ENCODE assay signal across 16 cellular contexts in genomic region chr12:49632986-49633702, GRCh38. TPM values are rescaled to one million over a fixed set of nuclear protein-coding genes. Genes with fewer than 3 reads are reported as not detected.
DNase-seq lines count a peak whose midpoint lies in the region; ATAC-seq and TF ChIP-seq lines count a peak whose summit lies in the region.
"Had no signal": no experiment of that assay in that cellular context is flagged by ENCODE, and none has a peak within 500 bp of the region (broad histone marks: within the 10 kb centered on the region; RNA-seq: fewer than 3 reads in every experiment).

No MANE protein-coding gene starts in this region.

- TF ChIP-seq EP300 in sigmoid colon (IDR thresholded peaks at IDR 0.05): no peak

- H3K27me3 ChIP-seq in left ventricle myocardium inferior (ENCODE audit: low read depth) (no peaks in the 10 kb centered on the region), sigmoid colon (no peaks in the 10 kb centered on the region)

- H3K27me3 Mint-ChIP-seq in endothelial cell (ENCODE audit: unreplicated experiment): peaks cover 47% of the 10 kb centered on the region
- H3K27me3 Mint-ChIP-seq in activated T-helper 2 cell treated with anti-CD3 and anti-CD28 coated beads, Interferon-gamma antibody, Interleukin-2, Interleukin-4, amounts not matched to agents 10 μg/mL and 5 μg/mL and 100 μg/mL, durations not matched to agents 14 hours and 24 hours and 36 hours (ENCODE audit: low read depth): peaks cover 2% of the 10 kb centered on the region
- H3K27me3 Mint-ChIP-seq: B cell; CD4-positive, alpha-beta memory T cell had no signal

- peak overlapping the region; percentile 18 for H3K4me3 Mint-ChIP-seq in endothelial cell (ENCODE audit: unreplicated experiment)
- H3K4me3 Mint-ChIP-seq in activated T-helper 2 cell treated with anti-CD3 and anti-CD28 coated beads, Interferon-gamma antibody, Interleukin-2, Interleukin-4, amounts not matched to agents 10 μg/mL and 5 μg/mL and 100 μg/mL, durations not matched to agents 14 hours and 24 hours and 36 hours (ENCODE audit: low read depth): no peak overlapping the region
- H3K4me3 Mint-ChIP-seq: B cell; CD4-positive, alpha-beta memory T cell; HFFc6 had no signal

- intact Hi-C loops in cardiac septum (cut with DNase I) (no loop called here), left ventricle myocardium inferior (cut with micrococcal nuclease) (no loop called here), sigmoid colon (cut with DNase I) (no loop called here)
- intact Hi-C loops in activated T-helper 2 cell treated with anti-CD3 and anti-CD28 coated beads, Interferon-gamma antibody, Interleukin-2, Interleukin-4, amounts not matched to agents 10 μg/mL and 5 μg/mL and 100 μg/mL, durations not matched to agents 14 hours and 24 hours and 36 hours (cut with micrococcal nuclease): no loop called here

- peaks cover 18% of the 10 kb centered on the region for H3K4me1 ChIP-seq in left ventricle myocardium inferior
- H3K4me1 ChIP-seq in sigmoid colon: peaks cover 0 to 19% (median 16%) of the 10 kb centered on the region in 4 donors

- no peak overlapping the region for H3K4me3 ChIP-seq in left ventricle myocardium inferior
- H3K4me3 ChIP-seq in sigmoid colon: no peak overlapping the region
- H3K4me3 ChIP-seq: GM12878 had no signal

- peaks cover 17% of the 10 kb centered on the region for H3K36me3 Mint-ChIP-seq in endothelial cell (ENCODE audit: low read depth, unreplicated experiment)
- H3K36me3 Mint-ChIP-seq in activated T-helper 2 cell treated with anti-CD3 and anti-CD28 coated beads, Interferon-gamma antibody, Interleukin-2, Interleukin-4, amounts not matched to agents 10 μg/mL and 5 μg/mL and 100 μg/mL, durations not matched to agents 14 hours and 24 hours and 36 hours (ENCODE audit: low read depth): no peaks in the 10 kb centered on the region

- peaks cover 29% of the 10 kb centered on the region for H3K4me1 Mint-ChIP-seq in endothelial cell (ENCODE audit: unreplicated experiment)
- H3K4me1 Mint-ChIP-seq in activated T-helper 2 cell treated with anti-CD3 and anti-CD28 coated beads, Interferon-gamma antibody, Interleukin-2, Interleukin-4, amounts not matched to agents 10 μg/mL and 5 μg/mL and 100 μg/mL, durations not matched to agents 14 hours and 24 hours and 36 hours (ENCODE audit: low read depth): peaks cover 10% of the 10 kb centered on the region

- H3K9me3 ChIP-seq in left ventricle myocardium inferior (replicated peaks) (no peaks in the 10 kb centered on the region), sigmoid colon (no peaks in the 10 kb centered on the region)

- 93 to 95% methylated on average over 8 of the region's 8 CpGs for WGBS in sigmoid colon, 2 donors

- no peaks in the 10 kb centered on the region for H3K9me3 Mint-ChIP-seq in endothelial cell (ENCODE audit: unreplicated experiment)
- no peaks in the 10 kb centered on the region for H3K9me3 Mint-ChIP-seq in activated T-helper 2 cell treated with anti-CD3 and anti-CD28 coated beads, Interferon-gamma antibody, Interleukin-2, Interleukin-4, amounts not matched to agents 10 μg/mL and 5 μg/mL and 100 μg/mL, durations not matched to agents 14 hours and 24 hours and 36 hours
- H3K9me3 Mint-ChIP-seq: HFFc6 had no signal

- TF ChIP-seq CTCF in left ventricle myocardium inferior (IDR thresholded peaks at IDR 0.05; ENCODE audit: borderline replicate concordance) (no peak), endothelial cell (IDR thresholded peaks at IDR 0.05; ENCODE audit: unreplicated experiment) (no peak), sigmoid colon (IDR thresholded peaks at IDR 0.05) (no peak)

- H3K27ac Mint-ChIP-seq in endothelial cell (ENCODE audit: unreplicated experiment): no peak overlapping the region
- H3K27ac Mint-ChIP-seq in activated T-helper 2 cell treated with anti-CD3 and anti-CD28 coated beads, Interferon-gamma antibody, Interleukin-2, Interleukin-4, amounts not matched to agents 10 μg/mL and 5 μg/mL and 100 μg/mL, durations not matched to agents 14 hours and 24 hours and 36 hours: no peak overlapping the region
- H3K27ac Mint-ChIP-seq: B cell, HFFc6 had no signal

- peaks cover 23% of the 10 kb centered on the region for H3K36me3 ChIP-seq in left ventricle myocardium inferior
- H3K36me3 ChIP-seq in sigmoid colon: peaks cover 0 to 25% (median 7%) of the 10 kb centered on the region in 4 donors

- TF ChIP-seq POLR2A in sigmoid colon (IDR thresholded peaks at IDR 0.05): no peak

- H3K27ac ChIP-seq in left ventricle myocardium inferior (replicated peaks): no peak overlapping the region
- H3K27ac ChIP-seq in sigmoid colon: no peak overlapping the region

- peak; percentile 69 for DNase-seq in cardiac septum (ENCODE audit: low spot score)
- DNase-seq in left ventricle myocardium inferior: no peak
- DNase-seq in endothelial cell (ENCODE audit: low spot score): no peak
- DNase-seq in sigmoid colon: peak; percentile 62
- no peak for DNase-seq in activated T-helper 2 cell treated with anti-CD3 and anti-CD28 coated beads, Interferon-gamma antibody, Interleukin-2, Interleukin-4, amounts not matched to agents 10 μg/mL and 5 μg/mL and 100 μg/mL, durations not matched to agents 14 hours and 24 hours and 36 hours (ENCODE audit: low spot score)
- no peak for DNase-seq in NCI-H774 (lab: John Stamatoyannopoulos, UW)
- DNase-seq: ACHN; C1 segment of cervical spinal cord; CD4-positive, alpha-beta memory T cell; DMS79; HCEC 1CT; HFFc6 had no signal

- no peak for ATAC-seq in HG02884 (IDR thresholded peaks at IDR 0.05; ENCODE audit: unreplicated experiment)
- ATAC-seq: GM12878 had no signal

RNA-seq across cellular contexts. Expression of gene PRPF40B, which starts 9.8 kb away (rescaled TPM):
- total RNA-seq in cardiac septum (30.1 TPM), left ventricle myocardium inferior (22.0 TPM), endothelial cell (ENCODE audit: unreplicated experiment) (9.2 TPM), sigmoid colon (10 to 100 TPM; 13.3 to 27.5 (median 21.0) TPM)
- 10 to 100 TPM in 1 of 3 donors, 1 to 10 TPM in 2; 1.4 to 11.3 (median 3.6) TPM for polyA plus RNA-seq in sigmoid colon
- 10.1 and 13.3 TPM in 2 replicates for total RNA-seq in activated T-helper 2 cell treated with anti-CD3 and anti-CD28 coated beads, Interferon-gamma antibody, Interleukin-2, Interleukin-4, amounts not matched to agents 10 μg/mL and 5 μg/mL and 100 μg/mL, durations not matched to agents 14 hours and 24 hours and 36 hours

RNA-seq across cellular contexts. Expression of gene FAM186B, which starts 27.7 kb away (rescaled TPM):
- total RNA-seq in cardiac septum (0.48 TPM), left ventricle myocardium inferior (0.33 TPM), endothelial cell (ENCODE audit: unreplicated experiment) (1.9 TPM), sigmoid colon (under 1 TPM in 2 of 4 donors, not detected in 2; 0.16 to 0.54 TPM)
- polyA plus RNA-seq in sigmoid colon: under 1 TPM in 1 of 3 donors, not detected in 2; 0.22 TPM
- 0.30 and 0.37 TPM in 2 replicates for total RNA-seq in activated T-helper 2 cell treated with anti-CD3 and anti-CD28 coated beads, Interferon-gamma antibody, Interleukin-2, Interleukin-4, amounts not matched to agents 10 μg/mL and 5 μg/mL and 100 μg/mL, durations not matched to agents 14 hours and 24 hours and 36 hours
- total RNA-seq: G401 had no signal

Comparison
In these comparisons a context has a peak if more than half of its experiments do, and no peak if none do; other contexts are left out.
1. DNase-seq: peak in cardiac septum (single experiment) and sigmoid colon (single experiment); none in left ventricle myocardium inferior (single experiment), endothelial cell (single experiment), activated T-helper 2 cell treated with anti-CD3 and anti-CD28 coated beads, Interferon-gamma antibody, Interleukin-2, Interleukin-4, amounts not matched to agents 10 μg/mL and 5 μg/mL and 100 μg/mL, durations not matched to agents 14 hours and 24 hours and 36 hours (single experiment) and NCI-H774 (single experiment).